6 cellular contexts compared by ENCODE assay signal in the genomic region with DNA sequence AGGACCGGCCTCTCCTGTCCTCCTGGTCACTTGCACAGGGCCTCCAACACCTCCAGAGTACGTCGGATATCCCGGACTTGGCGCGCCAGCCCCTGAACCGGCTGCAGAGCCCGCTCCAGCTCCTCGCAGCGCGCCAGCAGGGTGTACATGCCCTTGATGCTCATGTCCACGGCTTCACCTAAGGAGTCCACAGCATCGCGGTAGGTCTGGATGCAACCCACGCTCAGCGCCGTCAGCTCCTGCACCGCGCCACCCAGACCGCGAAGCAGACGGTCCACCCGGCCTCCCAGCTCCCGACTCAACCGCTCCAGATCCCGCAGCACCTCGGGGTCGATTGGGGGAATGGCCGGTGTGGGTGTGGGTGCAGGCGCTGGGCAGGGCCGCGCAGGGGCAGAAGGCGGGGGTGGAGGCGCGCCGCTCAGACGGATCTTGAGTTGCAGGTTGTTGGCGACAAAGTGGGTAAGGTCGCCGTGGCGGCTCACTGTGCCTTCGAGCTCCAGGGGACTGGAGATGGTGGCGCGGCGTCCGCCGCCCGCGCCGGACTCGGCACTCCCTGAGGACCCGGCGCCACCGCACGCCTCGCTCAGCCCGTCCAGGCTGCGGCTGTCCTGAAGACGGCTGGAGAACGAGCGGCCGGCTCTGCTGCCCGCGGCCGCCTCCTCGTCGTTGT. TPM values are rescaled to one million over a fixed set of nuclear protein-coding genes. Genes with fewer than 3 reads are reported as not detected.
A peak's percentile ranks its signal among the peaks of the same experiment; 100 is the strongest.
DNase-seq lines count a peak whose midpoint lies in the region.

No MANE protein-coding gene starts in this region.

- H3K9ac ChIP-seq in endocrine pancreas (ENCODE audit: control insufficient read depth, insufficient read depth, low read length) (no peak overlapping the region), skeletal muscle satellite cell (ENCODE audit: low read depth, low read length) (peak overlapping the region; percentile 87)

- peak overlapping the region; percentile 35 for H3K4me3 ChIP-seq in endocrine pancreas (ENCODE audit: control insufficient read depth, insufficient read depth, low read length)
- H3K4me3 ChIP-seq in skeletal muscle satellite cell (ENCODE audit: low read length), result peak overlapping the region; percentile 87

- H3K4me1 ChIP-seq in endocrine pancreas (ENCODE audit: control insufficient read depth, insufficient read depth, low read length) (no peaks in the 10 kb centered on the region), skeletal muscle satellite cell (ENCODE audit: control insufficient read depth, insufficient read depth, low read length) (peaks cover 28% of the 10 kb centered on the region)

- H3K36me3 ChIP-seq in endocrine pancreas (ENCODE audit: control insufficient read depth, insufficient read depth, low read length) (no peaks in the 10 kb centered on the region), skeletal muscle satellite cell (ENCODE audit: insufficient read depth, low read length) (no peaks in the 10 kb centered on the region)

- H3K9me3 ChIP-seq in endocrine pancreas (ENCODE audit: control insufficient read depth, low read length), result no peaks in the 10 kb centered on the region
- H3K9me3 ChIP-seq in skeletal muscle satellite cell (replicated peaks; ENCODE audit: low read length), result no peaks in the 10 kb centered on the region

- peak; percentile 38 for DNase-seq in activated CD4-positive, alpha-beta T cell treated with anti-CD3 and anti-CD28 coated beads for 48 hours
- DNase-seq in activated CD4-positive, alpha-beta T cell treated with anti-CD3 and anti-CD28 coated beads, Interleukin-2, amount 50 U/mL, for 4 hours, result no peak
- DNase-seq in GF-D8 (lab: John Stamatoyannopoulos, UW) (no peak), NCI-H1694 (lab: John Stamatoyannopoulos, UW) (no peak)

- H3K27me3 ChIP-seq in endocrine pancreas (ENCODE audit: control insufficient read depth, insufficient read depth, low read length), result no peaks in the 10 kb centered on the region
- H3K27me3 ChIP-seq in skeletal muscle satellite cell (ENCODE audit: control insufficient read depth, insufficient read depth, low read length), result no peaks in the 10 kb centered on the region

- peak overlapping the region; percentile 89 for H3K4me2 ChIP-seq in skeletal muscle satellite cell (ENCODE audit: low read length)

RNA-seq across cellular contexts. Expression of gene BORCS6, which starts 0.8 kb away (rescaled TPM):
- total RNA-seq in skeletal muscle satellite cell (2012; rRNA removed), result 5.5 and 6.1 TPM in 2 replicates

RNA-seq across cellular contexts. Expression of gene TMEM107, which starts 13.0 kb away (rescaled TPM):
- total RNA-seq in skeletal muscle satellite cell (2012; rRNA removed), result 26.4 and 30.8 TPM in 2 replicates

RNA-seq across cellular contexts. Expression of gene AURKB, which starts 21.2 kb away (rescaled TPM):
- total RNA-seq in skeletal muscle satellite cell (2012; rRNA removed), result 11.7 and 17.9 TPM in 2 replicates

RNA-seq across cellular contexts. Expression of gene VAMP2, which starts 26.4 kb away (rescaled TPM):
- 2.0 and 5.5 TPM in 2 replicates for total RNA-seq in skeletal muscle satellite cell (2012; rRNA removed)

RNA-seq across cellular contexts. Expression of gene PER1, which starts 37.0 kb away (rescaled TPM):
- 12.7 and 28.2 TPM in 2 replicates for total RNA-seq in skeletal muscle satellite cell (2012; rRNA removed)
